1 cellular context compared by ENCODE assay signal in genomic region chr7:105876091-105876963, GRCh38.
A peak's percentile ranks its signal among the peaks of the same experiment; 100 is the strongest.
TF ChIP-seq lines count a peak whose summit lies in the region.

A gene with protein sequence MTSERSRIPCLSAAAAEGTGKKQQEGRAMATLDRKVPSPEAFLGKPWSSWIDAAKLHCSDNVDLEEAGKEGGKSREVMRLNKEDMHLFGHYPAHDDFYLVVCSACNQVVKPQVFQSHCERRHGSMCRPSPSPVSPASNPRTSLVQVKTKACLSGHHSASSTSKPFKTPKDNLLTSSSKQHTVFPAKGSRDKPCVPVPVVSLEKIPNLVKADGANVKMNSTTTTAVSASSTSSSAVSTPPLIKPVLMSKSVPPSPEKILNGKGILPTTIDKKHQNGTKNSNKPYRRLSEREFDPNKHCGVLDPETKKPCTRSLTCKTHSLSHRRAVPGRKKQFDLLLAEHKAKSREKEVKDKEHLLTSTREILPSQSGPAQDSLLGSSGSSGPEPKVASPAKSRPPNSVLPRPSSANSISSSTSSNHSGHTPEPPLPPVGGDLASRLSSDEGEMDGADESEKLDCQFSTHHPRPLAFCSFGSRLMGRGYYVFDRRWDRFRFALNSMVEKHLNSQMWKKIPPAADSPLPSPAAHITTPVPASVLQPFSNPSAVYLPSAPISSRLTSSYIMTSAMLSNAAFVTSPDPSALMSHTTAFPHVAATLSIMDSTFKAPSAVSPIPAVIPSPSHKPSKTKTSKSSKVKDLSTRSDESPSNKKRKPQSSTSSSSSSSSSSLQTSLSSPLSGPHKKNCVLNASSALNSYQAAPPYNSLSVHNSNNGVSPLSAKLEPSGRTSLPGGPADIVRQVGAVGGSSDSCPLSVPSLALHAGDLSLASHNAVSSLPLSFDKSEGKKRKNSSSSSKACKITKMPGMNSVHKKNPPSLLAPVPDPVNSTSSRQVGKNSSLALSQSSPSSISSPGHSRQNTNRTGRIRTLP (minus strand): TSS chr7:105876599. CDS start chr7:105876558, 41 bp downstream.

TF ChIP-seq in HEK293, 187 proteins besides CTCF, POLR2A, EP300 and RAD21 (continued from another document and continues in another):
- 0 out of 2 replicates have a peak, but pooled peaks have one; percentile 9 for TF ChIP-seq ZBTB20 (tag by site-specific recombination; IDR thresholded peaks at IDR 0.05)
- TF ChIP-seq ZNF530 (tag by site-specific recombination; IDR thresholded peaks at IDR 0.05; ENCODE audit: low read depth), result no peak
- TF ChIP-seq GLIS2 (tag by site-specific recombination; IDR thresholded peaks at IDR 0.05), result no peak
- TF ChIP-seq ZNF311 (tag by site-specific recombination; IDR thresholded peaks at IDR 0.05; ENCODE audit: borderline replicate concordance), result no peak
- no peak for TF ChIP-seq ZNF350 (tag by site-specific recombination; IDR thresholded peaks at IDR 0.05)
- TF ChIP-seq ZFP3 (tag by site-specific recombination; IDR thresholded peaks at IDR 0.05; ENCODE audit: low read depth), result no peak
- TF ChIP-seq ZNF510 (tag by site-specific recombination; IDR thresholded peaks at IDR 0.05; ENCODE audit: insufficient replicate concordance), result no peak
- TF ChIP-seq, protein P1, sequence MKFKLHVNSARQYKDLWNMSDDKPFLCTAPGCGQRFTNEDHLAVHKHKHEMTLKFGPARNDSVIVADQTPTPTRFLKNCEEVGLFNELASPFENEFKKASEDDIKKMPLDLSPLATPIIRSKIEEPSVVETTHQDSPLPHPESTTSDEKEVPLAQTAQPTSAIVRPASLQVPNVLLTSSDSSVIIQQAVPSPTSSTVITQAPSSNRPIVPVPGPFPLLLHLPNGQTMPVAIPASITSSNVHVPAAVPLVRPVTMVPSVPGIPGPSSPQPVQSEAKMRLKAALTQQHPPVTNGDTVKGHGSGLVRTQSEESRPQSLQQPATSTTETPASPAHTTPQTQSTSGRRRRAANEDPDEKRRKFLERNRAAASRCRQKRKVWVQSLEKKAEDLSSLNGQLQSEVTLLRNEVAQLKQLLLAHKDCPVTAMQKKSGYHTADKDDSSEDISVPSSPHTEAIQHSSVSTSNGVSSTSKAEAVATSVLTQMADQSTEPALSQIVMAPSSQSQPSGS (tag by site-specific recombination; IDR thresholded peaks at IDR 0.05; ENCODE audit: low read depth), result peak; percentile 48; the same call in 1 of the 2 replicates
- no peak for TF ChIP-seq FEZF1 (tag by site-specific recombination; IDR thresholded peaks at IDR 0.05)
- TF ChIP-seq HOXA7 (CRISPR knock-in tag; IDR thresholded peaks at IDR 0.05; ENCODE audit: borderline replicate concordance), result no peak
- no peak for TF ChIP-seq ZBTB11 (tag by site-specific recombination; conservative IDR thresholded peaks at IDR 0.05; ENCODE audit: low read depth)
- TF ChIP-seq ZNF529 (tag by site-specific recombination; IDR thresholded peaks at IDR 0.05; ENCODE audit: insufficient replicate concordance), result no peak
- no peak for TF ChIP-seq ZNF404 (tag by site-specific recombination; IDR thresholded peaks at IDR 0.05)
- no peak for TF ChIP-seq ZSCAN30 (tag by site-specific recombination; IDR thresholded peaks at IDR 0.05)
- TF ChIP-seq ZNF248 (tag by site-specific recombination; IDR thresholded peaks at IDR 0.05), result no peak
- peak; percentile 67; the same call in 1 of the 2 replicates for TF ChIP-seq KLF8 (tag by site-specific recombination; IDR thresholded peaks at IDR 0.05)
- TF ChIP-seq, protein P2, sequence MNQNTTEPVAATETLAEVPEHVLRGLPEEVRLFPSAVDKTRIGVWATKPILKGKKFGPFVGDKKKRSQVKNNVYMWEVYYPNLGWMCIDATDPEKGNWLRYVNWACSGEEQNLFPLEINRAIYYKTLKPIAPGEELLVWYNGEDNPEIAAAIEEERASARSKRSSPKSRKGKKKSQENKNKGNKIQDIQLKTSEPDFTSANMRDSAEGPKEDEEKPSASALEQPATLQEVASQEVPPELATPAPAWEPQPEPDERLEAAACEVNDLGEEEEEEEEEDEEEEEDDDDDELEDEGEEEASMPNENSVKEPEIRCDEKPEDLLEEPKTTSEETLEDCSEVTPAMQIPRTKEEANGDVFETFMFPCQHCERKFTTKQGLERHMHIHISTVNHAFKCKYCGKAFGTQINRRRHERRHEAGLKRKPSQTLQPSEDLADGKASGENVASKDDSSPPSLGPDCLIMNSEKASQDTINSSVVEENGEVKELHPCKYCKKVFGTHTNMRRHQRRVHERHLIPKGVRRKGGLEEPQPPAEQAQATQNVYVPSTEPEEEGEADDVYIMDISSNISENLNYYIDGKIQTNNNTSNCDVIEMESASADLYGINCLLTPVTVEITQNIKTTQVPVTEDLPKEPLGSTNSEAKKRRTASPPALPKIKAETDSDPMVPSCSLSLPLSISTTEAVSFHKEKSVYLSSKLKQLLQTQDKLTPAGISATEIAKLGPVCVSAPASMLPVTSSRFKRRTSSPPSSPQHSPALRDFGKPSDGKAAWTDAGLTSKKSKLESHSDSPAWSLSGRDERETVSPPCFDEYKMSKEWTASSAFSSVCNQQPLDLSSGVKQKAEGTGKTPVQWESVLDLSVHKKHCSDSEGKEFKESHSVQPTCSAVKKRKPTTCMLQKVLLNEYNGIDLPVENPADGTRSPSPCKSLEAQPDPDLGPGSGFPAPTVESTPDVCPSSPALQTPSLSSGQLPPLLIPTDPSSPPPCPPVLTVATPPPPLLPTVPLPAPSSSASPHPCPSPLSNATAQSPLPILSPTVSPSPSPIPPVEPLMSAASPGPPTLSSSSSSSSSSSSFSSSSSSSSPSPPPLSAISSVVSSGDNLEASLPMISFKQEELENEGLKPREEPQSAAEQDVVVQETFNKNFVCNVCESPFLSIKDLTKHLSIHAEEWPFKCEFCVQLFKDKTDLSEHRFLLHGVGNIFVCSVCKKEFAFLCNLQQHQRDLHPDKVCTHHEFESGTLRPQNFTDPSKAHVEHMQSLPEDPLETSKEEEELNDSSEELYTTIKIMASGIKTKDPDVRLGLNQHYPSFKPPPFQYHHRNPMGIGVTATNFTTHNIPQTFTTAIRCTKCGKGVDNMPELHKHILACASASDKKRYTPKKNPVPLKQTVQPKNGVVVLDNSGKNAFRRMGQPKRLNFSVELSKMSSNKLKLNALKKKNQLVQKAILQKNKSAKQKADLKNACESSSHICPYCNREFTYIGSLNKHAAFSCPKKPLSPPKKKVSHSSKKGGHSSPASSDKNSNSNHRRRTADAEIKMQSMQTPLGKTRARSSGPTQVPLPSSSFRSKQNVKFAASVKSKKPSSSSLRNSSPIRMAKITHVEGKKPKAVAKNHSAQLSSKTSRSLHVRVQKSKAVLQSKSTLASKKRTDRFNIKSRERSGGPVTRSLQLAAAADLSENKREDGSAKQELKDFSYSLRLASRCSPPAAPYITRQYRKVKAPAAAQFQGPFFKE (tag by site-specific recombination; IDR thresholded peaks at IDR 0.05; ENCODE audit: borderline replicate concordance), result no peak
- TF ChIP-seq SP7 (tag by site-specific recombination; IDR thresholded peaks at IDR 0.05), result peak; percentile 42; the same call in 1 of the 2 replicates
- no peak; the same call in 1 of the 2 replicates for TF ChIP-seq ZNF623 (tag by site-specific recombination; IDR thresholded peaks at IDR 0.05)
- TF ChIP-seq BCL11B (tag by site-specific recombination; IDR thresholded peaks at IDR 0.05; ENCODE audit: low read depth), result no peak
- no peak for TF ChIP-seq ZNF558 (tag by site-specific recombination; IDR thresholded peaks at IDR 0.05)
- TF ChIP-seq ZNF202 (tag by site-specific recombination; IDR thresholded peaks at IDR 0.05; ENCODE audit: borderline replicate concordance), result no peak
- no peak for TF ChIP-seq ZNF174 (tag by site-specific recombination; IDR thresholded peaks at IDR 0.05)
- TF ChIP-seq KLF1 (tag by site-specific recombination; IDR thresholded peaks at IDR 0.05), result peak; percentile 61; the same call in 1 of the 2 replicates
- TF ChIP-seq TSHZ1 (tag by site-specific recombination; IDR thresholded peaks at IDR 0.05; ENCODE audit: borderline replicate concordance), result no peak
- TF ChIP-seq ZNF544 (tag by site-specific recombination; IDR thresholded peaks at IDR 0.05), result no peak
- TF ChIP-seq IKZF3 (tag by site-specific recombination; IDR thresholded peaks at IDR 0.05), result peak; percentile 71; the same call in 1 of the 2 replicates
- peak; percentile 68 for TF ChIP-seq ZNF629 (tag by site-specific recombination; IDR thresholded peaks at IDR 0.05)
- TF ChIP-seq YY1 (tag by site-specific recombination; IDR thresholded peaks at IDR 0.05), result peak; percentile 93
- peak; percentile 43; the same call in 1 of the 2 replicates for TF ChIP-seq ZNF391 (tag by site-specific recombination; IDR thresholded peaks at IDR 0.05; ENCODE audit: borderline replicate concordance, low read depth)
- TF ChIP-seq ZNF792 (tag by site-specific recombination; IDR thresholded peaks at IDR 0.05), result no peak; the same call in 1 of the 2 replicates
- TF ChIP-seq ZNF596 (tag by site-specific recombination; IDR thresholded peaks at IDR 0.05), result peak; percentile 66; the same call in 1 of the 2 replicates
- TF ChIP-seq ZNF677 (tag by site-specific recombination; IDR thresholded peaks at IDR 0.05), result no peak
- peak; percentile 51; the same call in 1 of the 2 replicates for TF ChIP-seq ZNF561 (tag by site-specific recombination; IDR thresholded peaks at IDR 0.05; ENCODE audit: borderline replicate concordance)
- no peak for TF ChIP-seq ZBTB7A (tag by site-specific recombination; IDR thresholded peaks at IDR 0.05; ENCODE audit: low read depth)
- no peak for TF ChIP-seq ZNF785 (tag by site-specific recombination; IDR thresholded peaks at IDR 0.05)
- TF ChIP-seq ZNF777 (tag by site-specific recombination; IDR thresholded peaks at IDR 0.05; ENCODE audit: borderline replicate concordance), result peak; percentile 89
- no peak for TF ChIP-seq ZNF521 (tag by site-specific recombination; IDR thresholded peaks at IDR 0.05)
- TF ChIP-seq, protein P3, sequence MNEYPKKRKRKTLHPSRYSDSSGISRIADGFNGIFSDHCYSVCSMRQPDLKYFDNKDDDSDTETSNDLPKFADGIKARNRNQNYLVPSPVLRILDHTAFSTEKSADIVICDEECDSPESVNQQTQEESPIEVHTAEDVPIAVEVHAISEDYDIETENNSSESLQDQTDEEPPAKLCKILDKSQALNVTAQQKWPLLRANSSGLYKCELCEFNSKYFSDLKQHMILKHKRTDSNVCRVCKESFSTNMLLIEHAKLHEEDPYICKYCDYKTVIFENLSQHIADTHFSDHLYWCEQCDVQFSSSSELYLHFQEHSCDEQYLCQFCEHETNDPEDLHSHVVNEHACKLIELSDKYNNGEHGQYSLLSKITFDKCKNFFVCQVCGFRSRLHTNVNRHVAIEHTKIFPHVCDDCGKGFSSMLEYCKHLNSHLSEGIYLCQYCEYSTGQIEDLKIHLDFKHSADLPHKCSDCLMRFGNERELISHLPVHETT (tag by site-specific recombination; IDR thresholded peaks at IDR 0.05), result no peak
- no peak for TF ChIP-seq ZNF121 (tag by site-specific recombination; IDR thresholded peaks at IDR 0.05)
- TF ChIP-seq ZNF211 (tag by site-specific recombination; IDR thresholded peaks at IDR 0.05; ENCODE audit: low read depth), result no peak
- peak; percentile 70 for TF ChIP-seq ZNF335 (tag by site-specific recombination; conservative IDR thresholded peaks at IDR 0.05)
- TF ChIP-seq EGR2 (tag by site-specific recombination; IDR thresholded peaks at IDR 0.05; ENCODE audit: low read depth), result peak; percentile 22; the same call in 1 of the 2 replicates
- TF ChIP-seq ZNF354C (tag by site-specific recombination; IDR thresholded peaks at IDR 0.05; ENCODE audit: borderline replicate concordance, low read depth), result no peak
